9 cellular contexts compared by ENCODE assay signal in genomic region chr5:10689391-10690081, GRCh38.
DNase-seq lines count a peak whose midpoint lies in the region; ATAC-seq and TF ChIP-seq lines count a peak whose summit lies in the region.
"Had no signal": no experiment of that assay in that cellular context is flagged by ENCODE, and none has a peak within 500 bp of the region (broad histone marks: within the 10 kb centered on the region; RNA-seq: fewer than 3 reads in every experiment).

No MANE protein-coding gene starts in this region.

- no peaks in the 10 kb centered on the region for H3K27me3 Mint-ChIP-seq in mesothelial cell of epicardium (ENCODE audit: low read depth)
- H3K27me3 Mint-ChIP-seq: brain had no signal

- H3K27ac ChIP-seq in right atrium auricular region (no peak overlapping the region), ascending aorta (no peak overlapping the region)

- intact Hi-C loops in Right ventricle myocardium superior (cut with DNase I) (loop anchor here (10.0 kb wide), 1 partner anchor 485 kb away; no protein-coding TSS in a partner anchor), ascending aorta (cut with DNase I) (no loop called here)

- peaks cover 0 to 8% of the 10 kb centered on the region in 2 donors for H3K4me1 ChIP-seq in right atrium auricular region
- H3K4me1 ChIP-seq in ascending aorta = no peaks in the 10 kb centered on the region

- H3K9me3 ChIP-seq in right atrium auricular region = no peaks in the 10 kb centered on the region
- H3K9me3 ChIP-seq in ascending aorta = no peaks in the 10 kb centered on the region

- H3K36me3 ChIP-seq in right atrium auricular region = no peaks in the 10 kb centered on the region
- H3K36me3 ChIP-seq in ascending aorta = peaks cover 0 to 5% of the 10 kb centered on the region in 2 donors

- H3K9me3 Mint-ChIP-seq in mesothelial cell of epicardium = peaks cover 19% of the 10 kb centered on the region

- TF ChIP-seq CTCF in right atrium auricular region (IDR thresholded peaks at IDR 0.05) (peak in 1 of 2 donors; percentile 22), mesothelial cell of epicardium (IDR thresholded peaks at IDR 0.05; ENCODE audit: unreplicated experiment) (peak; percentile 32), ascending aorta (IDR thresholded peaks at IDR 0.05) (no peak)

- ATAC-seq in Right ventricle myocardium superior (ENCODE audit: poor library complexity) = peak; percentile 46
- no peak for ATAC-seq in GM18519 (IDR thresholded peaks at IDR 0.05; ENCODE audit: low FRiP score, unreplicated experiment)
- ATAC-seq in GM19463 (IDR thresholded peaks at IDR 0.05; ENCODE audit: unreplicated experiment) = no peak

- H3K36me3 Mint-ChIP-seq in mesothelial cell of epicardium = peaks cover 33% of the 10 kb centered on the region

- H3K4me3 ChIP-seq in right atrium auricular region (no peak overlapping the region), ascending aorta (no peak overlapping the region)

- no peak overlapping the region for H3K4me3 Mint-ChIP-seq in mesothelial cell of epicardium
- H3K4me3 Mint-ChIP-seq: brain had no signal

- H3K27me3 ChIP-seq in right atrium auricular region (no peaks in the 10 kb centered on the region), ascending aorta (no peaks in the 10 kb centered on the region)

- H3K27ac Mint-ChIP-seq in mesothelial cell of epicardium = no peak overlapping the region

- peaks cover 37% of the 10 kb centered on the region for H3K4me1 Mint-ChIP-seq in mesothelial cell of epicardium

- DNase-seq in Right ventricle myocardium superior = no peak
- DNase-seq in right atrium auricular region (ENCODE audit: low spot score) = no peak
- peak; percentile 40 for DNase-seq in NCI-H2171 (lab: John Stamatoyannopoulos, UW)
- DNase-seq in astrocyte of the hippocampus (ENCODE audit: low read depth, low spot score) = peak; percentile 63
- no peak for DNase-seq in mesothelial cell of epicardium (ENCODE audit: low spot score in 2 of 2, unreplicated experiment in 2 of 2)
- no peak for DNase-seq in ascending aorta (ENCODE audit: low spot score in 2 of 2)

Comparison
In these comparisons a context has a peak if more than half of its experiments do, and no peak if none do; other contexts are left out.
1. DNase-seq: peak in NCI-H2171 (single experiment) and astrocyte of the hippocampus (single experiment); none in Right ventricle myocardium superior (single experiment), right atrium auricular region (single experiment), mesothelial cell of epicardium (0 of 2) and ascending aorta (0 of 2).